29 cellular contexts compared by ENCODE assay signal in the genomic region with DNA sequence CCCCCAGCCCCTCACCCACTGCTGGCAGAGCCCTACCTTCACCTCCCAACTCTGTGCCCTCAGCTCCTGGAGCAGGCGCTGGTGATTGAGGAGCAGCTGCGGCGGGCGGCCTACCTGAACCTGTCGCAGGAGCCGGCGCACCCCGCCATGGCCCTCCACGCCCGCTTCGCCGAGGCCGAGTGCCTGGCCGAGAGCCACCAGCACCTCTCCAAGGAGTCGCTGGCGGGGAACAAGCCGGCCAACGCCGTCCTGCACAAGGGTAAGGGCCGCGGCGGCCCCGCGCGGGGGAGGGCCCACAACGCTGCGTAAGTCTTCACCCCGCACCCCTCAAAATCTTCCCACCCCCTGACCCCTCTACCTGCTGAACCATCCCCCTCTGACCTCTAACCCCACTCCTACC.
"Had no signal": no experiment of that assay in that cellular context is flagged by ENCODE, and none has a peak within 500 bp of the region (broad histone marks: within the 10 kb centered on the region; RNA-seq: fewer than 3 reads in every experiment).

No MANE protein-coding gene starts in this region.

- H3K4me3 Mint-ChIP-seq: immature natural killer cell; naive B cell; natural killer cell; nephron progenitor cell; neural progenitor cell; stimulated activated naive B cell treated with anti-CD40 and anti-IgM and Interleukin-4, amounts not matched to agents 10 μg/mL and 1 μg/mL and 100 μg/mL, for 72 hours had no signal

- DNase-seq: hippocampal formation; immature natural killer cell; kidney; left colon; lower lobe of right lung; mammary epithelial cell; mesenchymal stem cell; naive B cell; natural killer cell; nephron progenitor cell; occipital lobe; right lobe of liver; stimulated activated CD4-positive, alpha-beta T cell treated with anti-CD3 and anti-CD28 coated beads, Interleukin-1b, Interleukin-23, amount 100 ng/mL, for 48 hours; stimulated activated CD4-positive, alpha-beta T cell treated with anti-CD3 and anti-CD28 coated beads, Interleukin-2, amount 100 ng/mL, for 48 hours; stimulated activated CD4-positive, alpha-beta T cell treated with anti-CD3 and anti-CD28 coated beads, Interleukin-4, amount 100 ng/mL, for 4 hours; stimulated activated CD8-positive, alpha-beta memory T cell treated with anti-CD3 and anti-CD28 coated beads, Interleukin-4, amount 100 ng/mL, for 48 hours; stimulated activated naive B cell treated with anti-CD40 and anti-IgM and Interleukin-4, amounts not matched to agents 10 μg/mL and 1 μg/mL and 100 μg/mL, for 72 hours; stimulated activated naive CD8-positive, alpha-beta T cell treated with anti-CD3 and anti-CD28 coated beads, Interleukin-15, Interleukin-2, amounts not matched to agents 100 U/mL and 50 U/mL, for 24 hours; stomach; testis; thyroid gland; transverse colon had no signal

- H3K9me3 ChIP-seq: left lung, lower lobe of right lung, neutrophil, right atrium auricular region, right lobe of liver, stomach, testis, thyroid gland, transverse colon, upper lobe of left lung had no signal

- ATAC-seq: left colon; left lung; lower lobe of right lung; natural killer cell; stimulated activated naive B cell treated with anti-CD40 and anti-IgM and Interleukin-4, amounts not matched to agents 10 μg/mL and 1 μg/mL and 100 μg/mL, for 72 hours; stimulated activated naive CD8-positive, alpha-beta T cell treated with anti-CD3 and anti-CD28 coated beads, Interleukin-15, Interleukin-2, amounts not matched to agents 100 U/mL and 50 U/mL, for 24 hours had no signal

- H3K9me3 Mint-ChIP-seq: immature natural killer cell; naive B cell; natural killer cell; nephron progenitor cell; neural progenitor cell; stimulated activated naive B cell treated with anti-CD40 and anti-IgM and Interleukin-4, amounts not matched to agents 10 μg/mL and 1 μg/mL and 100 μg/mL, for 72 hours had no signal

- H3K27ac ChIP-seq: left lung, lower lobe of right lung, neural progenitor cell, neutrophil, parathyroid adenoma, right atrium auricular region, right lobe of liver, stomach, testis, thyroid gland, transverse colon, upper lobe of left lung had no signal

- H3K4me1 ChIP-seq: parathyroid adenoma, right atrium auricular region, right lobe of liver, testis had no signal

- H3K27me3 ChIP-seq: left lung, neutrophil, right atrium auricular region, right lobe of liver, stomach, testis, thyroid gland, transverse colon, upper lobe of left lung had no signal

- H3K36me3 ChIP-seq: neural progenitor cell, right lobe of liver had no signal

- H3K27me3 Mint-ChIP-seq: naive B cell; stimulated activated naive B cell treated with anti-CD40 and anti-IgM and Interleukin-4, amounts not matched to agents 10 μg/mL and 1 μg/mL and 100 μg/mL, for 72 hours had no signal

- H3K4me3 ChIP-seq: left lung, lower lobe of right lung, neural progenitor cell, right atrium auricular region, right lobe of liver, smooth muscle cell, stomach, testis, thyroid gland, transverse colon, upper lobe of left lung had no signal

- H3K27ac Mint-ChIP-seq: nephron progenitor cell, neural progenitor cell had no signal
